16 cellular contexts compared by ENCODE assay signal in the genomic region with DNA sequence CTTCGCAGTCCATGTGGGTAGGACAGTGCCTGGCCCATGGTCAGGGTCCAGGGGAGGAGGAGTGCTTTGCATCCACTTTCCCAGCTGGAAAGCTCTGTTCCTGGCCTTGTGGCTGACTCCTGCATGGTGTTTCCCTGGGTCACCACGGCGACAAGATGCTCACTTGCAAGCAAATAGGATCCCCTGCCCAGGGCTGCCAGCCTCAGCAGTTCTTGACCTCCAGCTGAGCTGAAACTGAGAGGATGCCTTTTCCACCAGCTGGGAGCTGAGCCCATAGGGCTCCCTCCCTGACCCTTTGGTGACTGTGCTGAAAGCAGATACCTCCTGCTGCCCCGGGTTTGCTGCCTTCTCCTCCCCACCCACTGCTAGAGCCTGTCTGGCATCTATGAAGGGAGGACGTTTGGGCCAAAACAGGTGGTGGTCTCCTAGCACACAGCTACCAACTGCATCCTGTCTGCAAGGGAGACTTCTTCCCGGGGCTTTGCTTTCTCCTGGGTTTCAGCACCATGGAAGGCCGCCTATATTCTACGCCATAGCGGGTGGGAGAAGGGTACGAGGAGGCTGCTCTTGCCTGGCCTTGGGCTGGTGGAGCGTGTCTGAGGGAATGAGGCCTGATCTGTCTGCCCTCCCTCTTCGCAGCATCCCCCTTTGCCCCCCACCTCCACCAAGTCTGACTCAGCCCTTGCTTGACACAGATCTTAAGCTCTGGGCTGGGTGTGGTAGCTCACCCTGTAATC. TPM values are rescaled to one million over a fixed set of nuclear protein-coding genes. Genes with fewer than 3 reads are reported as not detected.
DNase-seq lines count a peak whose midpoint lies in the region; ATAC-seq and TF ChIP-seq lines count a peak whose summit lies in the region.
"Had no signal": no experiment of that assay in that cellular context is flagged by ENCODE, and none has a peak within 500 bp of the region (broad histone marks: within the 10 kb centered on the region; RNA-seq: fewer than 3 reads in every experiment).

No MANE protein-coding gene starts in this region.

- peaks cover 9% of the 10 kb centered on the region for H3K36me3 Mint-ChIP-seq in endothelial cell (ENCODE audit: low read depth, unreplicated experiment)
- H3K36me3 Mint-ChIP-seq: activated naive CD8-positive, alpha-beta T cell had no signal

- H3K27me3 ChIP-seq in osteoblast (ENCODE audit: insufficient read depth, low read length): no peaks in the 10 kb centered on the region

- H3K27me3 Mint-ChIP-seq in endothelial cell (ENCODE audit: unreplicated experiment): peaks cover 4% of the 10 kb centered on the region
- H3K27me3 Mint-ChIP-seq: activated naive CD8-positive, alpha-beta T cell had no signal

- peaks cover 38% of the 10 kb centered on the region for H3K79me2 ChIP-seq in osteoblast (ENCODE audit: insufficient read depth, low read length)

- peaks cover 20% of the 10 kb centered on the region for H3K4me1 Mint-ChIP-seq in endothelial cell (ENCODE audit: unreplicated experiment)

- H3K9me3 ChIP-seq in osteoblast (ENCODE audit: low read depth, low read length): no peaks in the 10 kb centered on the region
- H3K9me3 ChIP-seq: left ventricle myocardium inferior had no signal

- no peaks in the 10 kb centered on the region for H3K36me3 ChIP-seq in osteoblast (ENCODE audit: insufficient read depth, low read length)
- H3K36me3 ChIP-seq: left ventricle myocardium inferior had no signal

- no peak overlapping the region for H3K4me2 ChIP-seq in osteoblast (ENCODE audit: insufficient read depth, low read length)

- H4K20me1 ChIP-seq in osteoblast (ENCODE audit: insufficient read depth, low read length): peaks cover 18% of the 10 kb centered on the region

- H3K4me3 ChIP-seq in osteoblast (ENCODE audit: insufficient read depth, low read length): no peak overlapping the region
- H3K4me3 ChIP-seq: left ventricle myocardium inferior had no signal

- peak overlapping the region; percentile 86 for H3K27ac Mint-ChIP-seq in endothelial cell (ENCODE audit: unreplicated experiment)
- H3K27ac Mint-ChIP-seq: activated naive CD8-positive, alpha-beta T cell had no signal

- ATAC-seq in GM18907 (IDR thresholded peaks at IDR 0.05; ENCODE audit: unreplicated experiment) (no peak), HG03039 (IDR thresholded peaks at IDR 0.05; ENCODE audit: unreplicated experiment) (no peak)
- ATAC-seq: right cardiac atrium, Right ventricle myocardium inferior had no signal

- H3K9me3 Mint-ChIP-seq in endothelial cell (ENCODE audit: unreplicated experiment): peaks cover 4% of the 10 kb centered on the region

- peaks cover 15% of the 10 kb centered on the region for H3K4me1 ChIP-seq in osteoblast (ENCODE audit: insufficient read depth, low read length)

- no peak overlapping the region for H3K4me3 Mint-ChIP-seq in endothelial cell (ENCODE audit: unreplicated experiment)
- H3K4me3 Mint-ChIP-seq: activated naive CD8-positive, alpha-beta T cell had no signal

- TF ChIP-seq CTCF in endothelial cell (IDR thresholded peaks at IDR 0.05; ENCODE audit: unreplicated experiment) (no peak), osteoblast (IDR thresholded peaks at IDR 0.05; ENCODE audit: extremely low read depth, low read depth, low read length) (no peak)

- DNase-seq in EH (ENCODE audit: low read depth): peak; percentile 74
- peak; percentile 70 for DNase-seq in NCI-H226
- peak; percentile 31 for DNase-seq in endothelial cell (ENCODE audit: low spot score)
- DNase-seq in osteoblast (ENCODE audit: insufficient read length, low spot score, missing footprints): peak; percentile 92
- no peak for DNase-seq in CD1c-positive myeloid dendritic cell (ENCODE audit: extremely low spot score)
- DNase-seq in KG1 (lab: John Stamatoyannopoulos, UW): no peak
- DNase-seq: activated CD4-positive, alpha-beta T cell treated with anti-CD3 and anti-CD28 coated beads, Interleukin-2, amount 50 U/mL, for 4 hours; GOT3; left ventricle myocardium inferior; NCI-H1694 treated with DMSO at 0.1 percent for 48 hours had no signal

- peak overlapping the region; percentile 4 for H3K27ac ChIP-seq in osteoblast (ENCODE audit: low read depth, low read length)
- H3K27ac ChIP-seq: left ventricle myocardium inferior had no signal

- no peak overlapping the region for H2AFZ ChIP-seq in osteoblast (ENCODE audit: low read length)

RNA-seq across cellular contexts. Expression of gene UBTD1, which starts 34.4 kb away (rescaled TPM):
- total RNA-seq in endothelial cell (ENCODE audit: unreplicated experiment) (78.0 TPM), osteoblast (29.0 and 32.7 TPM in 2 replicates)

RNA-seq across cellular contexts. Expression of gene MMS19, which starts 34.9 kb away (rescaled TPM):
- 127 TPM for total RNA-seq in endothelial cell (ENCODE audit: unreplicated experiment)
- total RNA-seq in osteoblast: 60.4 and 63.0 TPM in 2 replicates

RNA-seq across cellular contexts. Expression of gene ANKRD2, which starts 39.5 kb away (rescaled TPM):
- total RNA-seq in endothelial cell (ENCODE audit: unreplicated experiment) (0.33 TPM), osteoblast (0.29 and 0.72 TPM in 2 replicates)

RNA-seq across cellular contexts. Expression of gene HOGA1, which starts 51.1 kb away (rescaled TPM):
- total RNA-seq in endothelial cell (ENCODE audit: unreplicated experiment) (0.85 TPM), osteoblast (1.4 and 2.7 TPM in 2 replicates)

RNA-seq across cellular contexts. Expression of gene C10orf62, which starts 56.4 kb away (rescaled TPM):
- total RNA-seq in endothelial cell (ENCODE audit: unreplicated experiment) (not detected), osteoblast (0.29 and 0.36 TPM in 2 replicates)
- total RNA-seq: endothelial cell of umbilical vein had no signal

Comparison
In these comparisons a context has a peak if more than half of its experiments do, and no peak if none do; other contexts are left out.
1. DNase-seq: peak in EH (single experiment), NCI-H226 (single experiment), endothelial cell (single experiment) and osteoblast (single experiment); none in CD1c-positive myeloid dendritic cell (single experiment) and KG1 (single experiment).